In the genomic region with DNA sequence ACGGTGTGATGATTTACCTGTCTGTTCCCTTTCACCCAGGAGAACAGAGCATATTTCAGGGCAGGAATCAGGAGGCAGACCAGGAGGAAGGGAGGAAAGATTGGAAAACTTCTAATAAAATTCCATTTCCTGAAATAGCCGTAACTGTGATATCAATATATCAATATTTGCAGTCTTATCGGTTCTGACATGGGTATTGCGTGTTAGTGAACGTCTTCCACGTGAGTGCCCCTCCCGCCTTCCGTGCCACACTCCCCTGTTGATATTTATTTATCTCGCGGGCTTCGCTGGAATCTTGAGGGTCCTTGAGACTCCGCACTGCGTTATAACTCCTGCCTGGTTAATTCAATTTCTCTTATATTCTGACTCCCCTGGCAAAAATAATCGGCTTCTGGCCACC, we compare ENCODE assay signal across 25 cellular contexts.
"Had no signal": no experiment of that assay in that cellular context is flagged by ENCODE, and none has a peak within 500 bp of the region (broad histone marks: within the 10 kb centered on the region; RNA-seq: fewer than 3 reads in every experiment).

No MANE protein-coding gene starts in this region.

- DNase-seq: naive thymus-derived CD8-positive, alpha-beta T cell; nephron progenitor cell; nucleus accumbens; retina; right lobe of liver; sigmoid colon; small intestine; stimulated activated CD4-positive, alpha-beta T cell treated with anti-CD3 and anti-CD28 coated beads, Interleukin-15, amount 100 ng/mL, for 24 hours; stimulated activated CD4-positive, alpha-beta T cell treated with anti-CD3 and anti-CD28 coated beads, Interleukin-2, amount 100 ng/mL, for 24 hours; stimulated activated CD4-positive, alpha-beta T cell treated with anti-CD3 and anti-CD28 coated beads, Interleukin-2, amount 100 ng/mL, for 48 hours; stimulated activated CD4-positive, alpha-beta T cell treated with anti-CD3 and anti-CD28 coated beads, Interleukin-4, amount 100 ng/mL, for 24 hours; stimulated activated naive B cell treated with anti-CD40 and anti-IgM and Interleukin-4, amounts not matched to agents 10 μg/mL and 1 μg/mL and 100 μg/mL, for 72 hours; stimulated activated naive CD4-positive, alpha-beta T cell treated with Interleukin-2 at 50 U/mL for 16 hours; stomach; thyroid gland; trophoblast cell had no signal

- H3K4me3 ChIP-seq: pancreas, prostate gland, right lobe of liver, sigmoid colon, stomach, thoracic aorta, thyroid gland, tibial nerve, upper lobe of left lung, vagina had no signal

- H3K36me3 ChIP-seq: neutrophil, pancreas, prostate gland, right lobe of liver, sigmoid colon, stomach, thoracic aorta, thyroid gland, upper lobe of left lung, vagina had no signal

- ATAC-seq: naive thymus-derived CD8-positive, alpha-beta T cell; pancreas; right cardiac atrium; right lobe of liver; stimulated activated effector memory CD8-positive, alpha-beta T cell treated with anti-CD3 and anti-CD28 coated beads, Interleukin-12 subunit alpha, Interleukin-12 subunit beta, amount 100 ng/mL, for 72 hours; stimulated activated naive B cell treated with anti-CD40 and anti-IgM and Interleukin-4, amounts not matched to agents 10 μg/mL and 1 μg/mL and 100 μg/mL, for 72 hours had no signal

- H3K4me1 ChIP-seq: pancreas, right lobe of liver, sigmoid colon, thyroid gland, upper lobe of left lung, vagina had no signal

- H3K9me3 ChIP-seq: pancreas, prostate gland, thyroid gland, vagina had no signal

- H3K27ac ChIP-seq: neutrophil, pancreas, prostate gland, right lobe of liver, sigmoid colon, stomach, thoracic aorta, thyroid gland, upper lobe of left lung, vagina had no signal

- H3K27me3 ChIP-seq: neutrophil, pancreas, right lobe of liver, sigmoid colon, thyroid gland, tibial nerve, upper lobe of left lung, vagina had no signal
